18 cellular contexts compared by ENCODE assay signal in the genomic region with DNA sequence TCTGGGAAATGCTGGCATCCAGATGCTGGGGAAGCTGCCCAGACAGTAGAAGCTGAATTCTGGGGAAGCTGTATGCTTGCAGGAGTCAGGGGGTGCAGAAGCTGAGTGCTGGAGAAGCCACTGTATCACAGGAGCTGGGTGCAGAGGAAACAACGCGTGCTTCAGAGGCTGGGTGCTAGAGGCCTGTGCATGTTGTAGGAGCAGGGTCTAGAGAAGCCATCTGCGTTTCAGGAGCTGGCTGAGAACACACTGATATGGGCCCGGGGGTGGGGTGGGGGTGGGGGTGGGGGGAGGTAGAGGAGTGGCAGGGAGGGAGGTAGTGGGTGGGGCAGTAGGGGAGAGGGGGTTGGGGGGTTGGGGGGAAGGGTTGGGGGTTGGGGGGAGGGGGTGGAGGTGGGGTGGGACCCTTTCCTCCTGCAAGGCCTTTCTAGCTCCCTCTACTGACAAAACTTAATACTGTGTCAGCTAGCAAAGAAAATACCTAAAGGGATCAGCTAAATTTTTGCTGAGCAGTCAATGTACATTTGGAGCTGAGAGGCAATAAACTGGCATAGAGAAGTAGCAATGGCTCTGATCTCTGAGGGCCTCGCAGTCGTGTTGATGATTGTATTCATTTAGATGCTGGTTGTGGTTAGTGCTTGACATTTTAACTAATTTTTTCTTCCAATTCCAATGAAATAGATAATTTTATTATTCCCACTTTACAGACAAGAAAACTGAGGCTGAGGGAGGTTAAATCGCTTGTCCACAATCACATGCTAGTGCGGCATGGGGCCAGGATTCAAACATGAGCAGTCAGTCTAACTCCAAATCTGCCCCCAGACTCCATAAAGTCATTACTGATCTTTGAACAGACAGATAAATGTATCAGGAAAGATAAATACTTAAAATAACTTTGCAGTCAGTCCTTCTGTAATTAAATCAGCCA.
DNase-seq lines count a peak whose midpoint lies in the region; TF ChIP-seq lines count a peak whose summit lies in the region.
"Had no signal": no experiment of that assay in that cellular context is flagged by ENCODE, and none has a peak within 500 bp of the region (broad histone marks: within the 10 kb centered on the region; RNA-seq: fewer than 3 reads in every experiment).

No MANE protein-coding gene starts in this region.

- H3K9me3 ChIP-seq in breast epithelium (no peaks in the 10 kb centered on the region), OCI-LY7 (ENCODE audit: low read length) (no peaks in the 10 kb centered on the region), endodermal cell (ENCODE audit: control insufficient read depth, low read length) (peaks cover 2% of the 10 kb centered on the region), thymus (ENCODE audit: control insufficient read depth) (no peaks in the 10 kb centered on the region)
- H3K9me3 ChIP-seq: heart left ventricle had no signal

- no peak for DNase-seq in MCF 10A (ENCODE audit: unreplicated experiment)
- no peak for DNase-seq in breast epithelium (ENCODE audit: low spot score in 2 of 2)
- DNase-seq in OCI-LY7 (ENCODE audit: low spot score) = no peak
- DNase-seq in endodermal cell = peak; percentile 56
- DNase-seq in SW 1271 (lab: John Stamatoyannopoulos, UW) = no peak
- DNase-seq in effector CD4-positive, alpha-beta T cell = no peak
- no peak for DNase-seq in activated CD4-positive, alpha-beta memory T cell treated with anti-CD3 and anti-CD28 coated beads for 36 hours
- DNase-seq: activated CD4-positive, alpha-beta T cell treated with anti-CD3 and anti-CD28 coated beads, Interleukin-2, amount 50 U/mL, for 1 hour; activated naive CD4-positive, alpha-beta T cell treated with anti-CD3 and anti-CD28 coated beads, Interleukin-2, amount 50 U/mL, for 16 hours; activated T-cell treated with anti-CD3 and anti-CD28 coated beads, Interleukin-2, amount 50 U/mL, for 1 hour; cortex of kidney; heart left ventricle; NCI-H2029 treated with DMSO at 0.1 percent for 48 hours; NCI-H526 treated with DMSO at 0.1 percent for 48 hours; SIG-M5; stimulated activated CD4-positive, alpha-beta T cell treated with anti-CD3 and anti-CD28 coated beads, Interleukin-15, amount 100 ng/mL, for 24 hours had no signal

- H3K9me2 ChIP-seq in OCI-LY7 (ENCODE audit: insufficient read depth, low read length) = no peaks in the 10 kb centered on the region

- H3K27ac ChIP-seq in breast epithelium = peak overlapping the region in 1 of 2 donors; percentile 43
- H3K27ac ChIP-seq in OCI-LY7 (ENCODE audit: low read depth, low read length, poor library complexity, severe bottlenecking) = no peak overlapping the region
- H3K27ac ChIP-seq in endodermal cell (ENCODE audit: low read depth, low read length) = no peak overlapping the region
- H3K27ac ChIP-seq in thymus (ENCODE audit: low read depth) = peak overlapping the region; percentile 65
- H3K27ac ChIP-seq: heart left ventricle had no signal

- POLR2A ChIA-PET in MCF 10A (lab: Yijun Ruan, JAX) (interaction anchor here (0.6 to 1.0 kb wide), 3 partner anchors 9 to 412 kb away, joined by 3 to 4 read pairs (median 3); no protein-coding TSS in a partner anchor), OCI-LY7 (lab: Charles Lee) (no interaction called here)
- POLR2A ChIA-PET in activated CD4-positive, alpha-beta memory T cell treated with anti-CD3 and anti-CD28 coated beads for 36 hours (lab: Charles Lee) = interaction anchor here (1.4 kb wide), 1 partner anchor 9 kb away, joined by 4 read pairs; no protein-coding TSS in a partner anchor

- H3K4me1 Mint-ChIP-seq in MCF 10A (ENCODE audit: insufficient read depth, unreplicated experiment) = no peaks in the 10 kb centered on the region
- peaks cover 31% of the 10 kb centered on the region for H3K4me1 Mint-ChIP-seq in endodermal cell
- no peaks in the 10 kb centered on the region for H3K4me1 Mint-ChIP-seq in activated CD4-positive, alpha-beta memory T cell treated with anti-CD3 and anti-CD28 coated beads for 36 hours (ENCODE audit: low read depth)

- no TSS peak for BruUV-seq in MCF 10A (replicated peaks; lab: Mats Ljungman, UMichigan)
- no TSS peak for BruUV-seq in OCI-LY7 (replicated peaks; lab: Mats Ljungman, UMichigan)

- H3K4me3 ChIP-seq in breast epithelium (no peak overlapping the region), OCI-LY7 (ENCODE audit: low read depth, low read length, poor library complexity, severe bottlenecking) (no peak overlapping the region), endodermal cell (ENCODE audit: low read length) (no peak overlapping the region), thymus (ENCODE audit: low read length) (no peak overlapping the region)
- H3K4me3 ChIP-seq: heart left ventricle had no signal

- no peaks in the 10 kb centered on the region for H3K36me3 Mint-ChIP-seq in MCF 10A (ENCODE audit: insufficient read depth, unreplicated experiment)
- no peaks in the 10 kb centered on the region for H3K36me3 Mint-ChIP-seq in endodermal cell (ENCODE audit: low read depth)
- no peaks in the 10 kb centered on the region for H3K36me3 Mint-ChIP-seq in activated CD4-positive, alpha-beta memory T cell treated with anti-CD3 and anti-CD28 coated beads for 36 hours
- H3K36me3 Mint-ChIP-seq: natural killer cell treated with Interleukin-12 subunit alpha and Interleukin-12 subunit beta and Interleukin-15 and Interleukin-18, amount 100 ng/mL, for 72 hours had no signal

- no peak overlapping the region for H3K9ac ChIP-seq in endodermal cell (ENCODE audit: extremely low read depth, low read length, poor library complexity, severe bottlenecking)

- H3K36me3 ChIP-seq in breast epithelium (no peaks in the 10 kb centered on the region), OCI-LY7 (ENCODE audit: insufficient read depth, low read length) (no peaks in the 10 kb centered on the region), endodermal cell (ENCODE audit: control insufficient read depth, insufficient read depth, low read length) (no peaks in the 10 kb centered on the region), thymus (ENCODE audit: control insufficient read depth, insufficient read depth) (no peaks in the 10 kb centered on the region)
- H3K36me3 ChIP-seq: heart left ventricle had no signal

- no peaks in the 10 kb centered on the region for H3K27me3 ChIP-seq in breast epithelium
- H3K27me3 ChIP-seq in endodermal cell (ENCODE audit: control insufficient read depth, insufficient read depth, low read length, poor library complexity, severe bottlenecking) = no peaks in the 10 kb centered on the region
- H3K27me3 ChIP-seq in thymus (ENCODE audit: control insufficient read depth, insufficient read depth) = no peaks in the 10 kb centered on the region
- H3K27me3 ChIP-seq: heart left ventricle had no signal

- no peaks in the 10 kb centered on the region for H4K20me1 ChIP-seq in OCI-LY7 (ENCODE audit: insufficient read depth, low read length)

- no peak overlapping the region for H3K4me2 ChIP-seq in OCI-LY7 (ENCODE audit: low read length)

- H3K9me3 Mint-ChIP-seq in MCF 10A (ENCODE audit: unreplicated experiment) (no peaks in the 10 kb centered on the region), endodermal cell (peaks cover 2% of the 10 kb centered on the region)
- H3K9me3 Mint-ChIP-seq in activated CD4-positive, alpha-beta memory T cell treated with anti-CD3 and anti-CD28 coated beads for 36 hours = no peaks in the 10 kb centered on the region
- H3K9me3 Mint-ChIP-seq: natural killer cell treated with Interleukin-12 subunit alpha and Interleukin-12 subunit beta and Interleukin-15 and Interleukin-18, amount 100 ng/mL, for 72 hours had no signal

- 86 to 91% methylated on average over 4 to 6 of the region's 8 CpGs for WGBS in endodermal cell (ENCODE audit: insufficient coverage in 1 of 2, insufficient read length in 1 of 2), 2 experiments
- WGBS in thymus = 91% methylated on average over 8 of the region's 8 CpGs

- H3K4me3 Mint-ChIP-seq in MCF 10A (ENCODE audit: unreplicated experiment) (no peak overlapping the region), endodermal cell (no peak overlapping the region)
- no peak overlapping the region for H3K4me3 Mint-ChIP-seq in activated CD4-positive, alpha-beta memory T cell treated with anti-CD3 and anti-CD28 coated beads for 36 hours
- H3K4me3 Mint-ChIP-seq: natural killer cell treated with Interleukin-12 subunit alpha and Interleukin-12 subunit beta and Interleukin-15 and Interleukin-18, amount 100 ng/mL, for 72 hours had no signal

- H2AFZ ChIP-seq in OCI-LY7 (ENCODE audit: low read length) = no peak overlapping the region

- H3K27me3 Mint-ChIP-seq in MCF 10A (ENCODE audit: insufficient read depth, unreplicated experiment) = no peaks in the 10 kb centered on the region
- H3K27me3 Mint-ChIP-seq in endodermal cell (ENCODE audit: insufficient read depth) = no peaks in the 10 kb centered on the region
- no peaks in the 10 kb centered on the region for H3K27me3 Mint-ChIP-seq in activated CD4-positive, alpha-beta memory T cell treated with anti-CD3 and anti-CD28 coated beads for 36 hours
- H3K27me3 Mint-ChIP-seq: natural killer cell treated with Interleukin-12 subunit alpha and Interleukin-12 subunit beta and Interleukin-15 and Interleukin-18, amount 100 ng/mL, for 72 hours had no signal

- TF ChIP-seq POLR2A in breast epithelium (IDR thresholded peaks at IDR 0.05) = no peak

- peaks cover 0 to 3% of the 10 kb centered on the region in 2 donors for H3K4me1 ChIP-seq in breast epithelium
- H3K4me1 ChIP-seq in OCI-LY7 (ENCODE audit: insufficient read depth, low read length, poor library complexity, severe bottlenecking) = no peaks in the 10 kb centered on the region
- H3K4me1 ChIP-seq in endodermal cell (ENCODE audit: control insufficient read depth, insufficient read depth, low read length) = peaks cover 15% of the 10 kb centered on the region
- H3K4me1 ChIP-seq in thymus (ENCODE audit: control insufficient read depth, insufficient read depth, low read length) = no peaks in the 10 kb centered on the region

- H3K79me2 ChIP-seq in OCI-LY7 (ENCODE audit: insufficient read depth, low read depth, low read length) = no peaks in the 10 kb centered on the region

- TF ChIP-seq CTCF in MCF 10A (IDR thresholded peaks at IDR 0.05; ENCODE audit: unreplicated experiment) (peak; percentile 8), breast epithelium (IDR thresholded peaks at IDR 0.05) (no peak), OCI-LY7 (conservative IDR thresholded peaks at IDR 0.05; ENCODE audit: low read length) (peak; percentile 33; the same call in 1 of the 2 replicates), endodermal cell (conservative IDR thresholded peaks at IDR 0.05) (peak; percentile 61)

- intact Hi-C loops in MCF 10A (cut with micrococcal nuclease) (no loop called here), breast epithelium (cut with DNase I; ENCODE audit: low total_unique reads) (no loop called here), OCI-LY7 (cut with micrococcal nuclease; ENCODE audit: unreplicated experiment) (no loop called here)
- intact Hi-C loops in activated CD4-positive, alpha-beta memory T cell treated with anti-CD3 and anti-CD28 coated beads for 36 hours (cut with micrococcal nuclease) = no loop called here

- CTCF ChIA-PET in MCF 10A (lab: Yijun Ruan, JAX) (interaction anchor here (0.5 to 1.3 kb wide), 7 partner anchors 8 to 141 kb away, joined by 3 to 5 read pairs (median 3); no protein-coding TSS in a partner anchor), OCI-LY7 (lab: Charles Lee; ENCODE audit: unreplicated experiment) (no interaction called here)
- CTCF ChIA-PET in activated CD4-positive, alpha-beta memory T cell treated with anti-CD3 and anti-CD28 coated beads for 36 hours (lab: Charles Lee) = interaction anchor here (1.2 kb wide), 1 partner anchor 117 kb away, joined by 6 read pairs; no protein-coding TSS in a partner anchor

- no peak overlapping the region for H3K27ac Mint-ChIP-seq in MCF 10A (ENCODE audit: low read depth, unreplicated experiment)
- H3K27ac Mint-ChIP-seq in endodermal cell = no peak overlapping the region
- no peak overlapping the region for H3K27ac Mint-ChIP-seq in activated CD4-positive, alpha-beta memory T cell treated with anti-CD3 and anti-CD28 coated beads for 36 hours
- H3K27ac Mint-ChIP-seq: natural killer cell treated with Interleukin-12 subunit alpha and Interleukin-12 subunit beta and Interleukin-15 and Interleukin-18, amount 100 ng/mL, for 72 hours had no signal

Comparison
In these comparisons a context has a peak if more than half of its experiments do, and no peak if none do; other contexts are left out.
1. CTCF ChIP-seq: peak in MCF 10A (single experiment), OCI-LY7 (single experiment) and endodermal cell (single experiment); none in breast epithelium (0 of 3).